8 cellular contexts compared by ENCODE assay signal in the genomic region with DNA sequence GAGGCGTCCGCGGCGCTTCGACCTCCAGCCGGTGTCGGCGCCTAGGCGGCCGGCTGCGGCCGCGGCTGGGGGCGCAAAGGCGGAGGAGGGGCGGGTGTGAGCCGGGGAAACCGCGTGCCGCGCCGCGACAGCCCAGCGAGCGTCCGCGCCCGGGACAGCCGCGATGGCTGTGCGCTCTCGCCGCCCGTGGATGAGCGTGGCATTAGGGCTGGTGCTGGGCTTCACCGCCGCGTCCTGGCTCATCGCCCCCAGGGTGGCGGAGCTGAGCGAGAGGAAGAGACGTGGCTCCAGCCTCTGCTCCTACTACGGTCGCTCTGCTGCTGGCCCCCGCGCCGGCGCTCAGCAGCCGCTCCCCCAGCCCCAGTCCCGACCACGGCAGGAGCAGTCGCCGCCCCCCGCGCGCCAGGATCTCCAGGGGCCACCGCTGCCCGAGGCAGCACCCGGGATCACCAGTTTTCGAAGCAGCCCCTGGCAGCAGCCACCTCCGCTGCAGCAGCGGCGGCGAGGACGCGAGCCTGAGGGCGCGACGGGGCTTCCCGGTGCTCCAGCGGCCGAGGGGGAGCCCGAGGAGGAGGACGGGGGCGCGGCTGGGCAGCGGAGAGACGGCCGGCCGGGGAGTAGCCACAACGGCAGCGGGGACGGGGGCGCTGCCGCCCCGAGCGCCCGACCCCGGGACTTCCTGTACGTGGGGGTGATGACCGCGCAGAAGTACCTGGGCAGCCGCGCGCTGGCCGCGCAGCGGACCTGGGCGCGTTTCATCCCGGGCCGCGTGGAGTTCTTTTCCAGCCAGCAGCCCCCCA. TPM values are rescaled to one million over a fixed set of nuclear protein-coding genes. Genes with fewer than 3 reads are reported as not detected.
DNase-seq lines count a peak whose midpoint lies in the region; ATAC-seq, FAIRE-seq and TF ChIP-seq lines count a peak whose summit lies in the region.

No MANE protein-coding gene starts in this region.

- no peak overlapping the region for H3K27ac Mint-ChIP-seq in CD8-positive, alpha-beta T cell
- no peak overlapping the region for H3K27ac Mint-ChIP-seq in MCF 10A (ENCODE audit: low read depth, unreplicated experiment)

- no TSS peak for BruUV-seq in MCF 10A (replicated peaks; lab: Mats Ljungman, UMichigan)

- no peaks in the 10 kb centered on the region for H3K9me3 Mint-ChIP-seq in CD8-positive, alpha-beta T cell
- H3K9me3 Mint-ChIP-seq in MCF 10A (ENCODE audit: unreplicated experiment), result no peaks in the 10 kb centered on the region

- H3K27ac ChIP-seq in CD8-positive, alpha-beta T cell (ENCODE audit: low read depth, low read length), result no peak overlapping the region
- H3K27ac ChIP-seq in kidney (ENCODE audit: low read depth in 2 of 2, low read length in 2 of 2), result no peak overlapping the region

- H3K27me3 ChIP-seq in CD8-positive, alpha-beta T cell (ENCODE audit: insufficient read depth, low read length), result peaks cover 10% of the 10 kb centered on the region

- no peak for FAIRE-seq in kidney (lab: Jason Lieb, UNC)

- peaks cover 43% of the 10 kb centered on the region for H3K27me3 Mint-ChIP-seq in CD8-positive, alpha-beta T cell (ENCODE audit: low read depth)
- peaks cover 27% of the 10 kb centered on the region for H3K27me3 Mint-ChIP-seq in MCF 10A (ENCODE audit: insufficient read depth, unreplicated experiment)

- no peaks in the 10 kb centered on the region for H3K4me1 ChIP-seq in CD8-positive, alpha-beta T cell (ENCODE audit: insufficient read depth, low read length)
- peaks cover 9 to 10% of the 10 kb centered on the region in 2 donors for H3K4me1 ChIP-seq in kidney (ENCODE audit: control insufficient read depth in 1 of 2, insufficient read depth in 1 of 2, low read depth in 1 of 2, low read length in 2 of 2)

- H3K4me3 Mint-ChIP-seq in CD8-positive, alpha-beta T cell, result peak overlapping the region; percentile 81
- H3K4me3 Mint-ChIP-seq in MCF 10A (ENCODE audit: unreplicated experiment), result peak overlapping the region; percentile 84

- CTCF ChIA-PET in CD8-positive, alpha-beta T cell (lab: Charles Lee), result no interaction called here
- CTCF ChIA-PET in MCF 10A (lab: Yijun Ruan, JAX), result interaction anchor here (0.6 to 1.0 kb wide), 5 partner anchors 18 to 890 kb away, joined by 3 to 4 read pairs (median 3); no protein-coding TSS in a partner anchor

- TF ChIP-seq CTCF in CD8-positive, alpha-beta T cell (IDR thresholded peaks at IDR 0.05), result no peak
- TF ChIP-seq CTCF in GM20000 (IDR thresholded peaks at IDR 0.05; ENCODE audit: extremely low read depth, missing control alignments) (no peak), MCF 10A (IDR thresholded peaks at IDR 0.05; ENCODE audit: unreplicated experiment) (peak; percentile 9), kidney (IDR thresholded peaks at IDR 0.05; ENCODE audit: borderline replicate concordance, extremely low read depth, insufficient read depth) (no peak)

- peak overlapping the region; percentile 43 to 58 for H3K9ac ChIP-seq in kidney (ENCODE audit: low read length in 2 of 2)

- no peak for ATAC-seq in CD8-positive, alpha-beta T cell
- peak; percentile 45 for ATAC-seq in stimulated activated naive CD8-positive, alpha-beta T cell treated with anti-CD3 and anti-CD28 coated beads, Interleukin-15, Interleukin-2, amounts not matched to agents 100 U/mL and 50 U/mL, for 24 hours

- H3K36me3 ChIP-seq in CD8-positive, alpha-beta T cell (ENCODE audit: insufficient read depth, low read length), result no peaks in the 10 kb centered on the region
- no peaks in the 10 kb centered on the region for H3K36me3 ChIP-seq in kidney (ENCODE audit: control insufficient read depth in 1 of 2, insufficient read depth in 2 of 2, low read length in 2 of 2)

- no peaks in the 10 kb centered on the region for H3K9me3 ChIP-seq in CD8-positive, alpha-beta T cell (ENCODE audit: low read length)
- H3K9me3 ChIP-seq in kidney (ENCODE audit: control insufficient read depth in 1 of 2, low read length in 2 of 2), result no peaks in the 10 kb centered on the region

- POLR2A ChIA-PET in CD8-positive, alpha-beta T cell (lab: Charles Lee), result no interaction called here
- POLR2A ChIA-PET in MCF 10A (lab: Yijun Ruan, JAX), result interaction anchor here (0.7 to 1.1 kb wide), 4 partner anchors 40 to 202 kb away, joined by 3 read pairs; no protein-coding TSS in a partner anchor

- peaks cover 18% of the 10 kb centered on the region for H3K4me1 Mint-ChIP-seq in CD8-positive, alpha-beta T cell (ENCODE audit: low read depth)
- peaks cover 24% of the 10 kb centered on the region for H3K4me1 Mint-ChIP-seq in MCF 10A (ENCODE audit: insufficient read depth, unreplicated experiment)

- intact Hi-C loops in CD8-positive, alpha-beta T cell (cut with DNase I, micrococcal nuclease), result no loop called here
- intact Hi-C loops in MCF 10A (cut with micrococcal nuclease), result loop anchor here (10.0 kb wide), 1 partner anchor 640 kb away; no protein-coding TSS in a partner anchor
- intact Hi-C loops in kidney (cut with DNase I), result no loop called here

- DNase-seq in CD8-positive, alpha-beta T cell, result no peak
- DNase-seq in GM20000 (ENCODE audit: low spot score) (peak; percentile 52), HK-2 (ENCODE audit: unreplicated experiment) (peak; percentile 8), MCF 10A (ENCODE audit: unreplicated experiment) (peak; percentile 47), kidney (peak; percentile 80), NCI-H2196 treated with DMSO at 0.1 percent for 48 hours (lab: John Stamatoyannopoulos, UW; ENCODE audit: unreplicated experiment) (no peak), DMS79 (lab: John Stamatoyannopoulos, UW) (no peak)
- DNase-seq in stimulated activated naive CD8-positive, alpha-beta T cell treated with anti-CD3 and anti-CD28 coated beads, Interleukin-15, Interleukin-2, amounts not matched to agents 100 U/mL and 50 U/mL, for 24 hours, result peak; percentile 16

- peak overlapping the region; percentile 30 for H3K4me3 ChIP-seq in CD8-positive, alpha-beta T cell (ENCODE audit: low read depth, low read length)
- peak overlapping the region; percentile 29 to 44 for H3K4me3 ChIP-seq in kidney (ENCODE audit: low read length in 2 of 2)

- no peaks in the 10 kb centered on the region for H3K36me3 Mint-ChIP-seq in CD8-positive, alpha-beta T cell
- no peaks in the 10 kb centered on the region for H3K36me3 Mint-ChIP-seq in MCF 10A (ENCODE audit: insufficient read depth, unreplicated experiment)

RNA-seq across cellular contexts. Expression of gene CHSY3, which starts 0.6 kb away (rescaled TPM):
- total RNA-seq in CD8-positive, alpha-beta T cell, result not detected
- total RNA-seq in MCF 10A (2022) (0.82 and 1.2 TPM in 2 replicates), kidney (3.0 TPM)
- polyA plus RNA-seq in kidney (ENCODE audit: insufficient read depth, low read depth, low replicate concordance), result 0.13 TPM

Comparison
In these comparisons a context has a peak if more than half of its experiments do, and no peak if none do; other contexts are left out.
1. DNase-seq: peak in GM20000 (single experiment), HK-2 (single experiment), MCF 10A (single experiment), kidney (single experiment) and stimulated activated naive CD8-positive, alpha-beta T cell treated with anti-CD3 and anti-CD28 coated beads, Interleukin-15, Interleukin-2, amounts not matched to agents 100 U/mL and 50 U/mL, for 24 hours (single experiment); none in CD8-positive, alpha-beta T cell (0 of 7), NCI-H2196 treated with DMSO at 0.1 percent for 48 hours (single experiment) and DMS79 (single experiment).